In the genomic region with DNA sequence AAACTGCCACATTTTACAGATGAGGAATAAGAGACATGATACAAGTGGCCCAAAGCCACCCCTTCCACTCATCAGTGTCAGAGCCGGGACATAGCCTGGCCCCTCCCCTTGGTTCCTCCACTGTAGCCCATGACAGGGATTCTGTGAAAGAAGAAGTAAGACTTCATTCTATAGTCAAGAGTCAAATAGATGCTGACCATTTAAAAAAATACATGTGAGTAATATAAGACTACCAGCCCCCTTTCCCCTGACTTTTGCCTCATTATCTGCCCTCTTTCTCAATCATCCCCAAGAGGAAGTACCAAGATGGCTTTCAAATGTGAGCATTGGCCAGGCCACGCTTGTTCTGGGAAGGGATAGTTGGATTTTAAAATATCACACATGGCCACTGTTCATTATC, we compare ENCODE assay signal across 1 cellular context.
TF ChIP-seq lines count a peak whose summit lies in the region.

No MANE protein-coding gene starts in this region.

TF ChIP-seq in HepG2, 621 proteins besides CTCF, POLR2A, EP300 and RAD21:
- TF ChIP-seq, protein P1, sequence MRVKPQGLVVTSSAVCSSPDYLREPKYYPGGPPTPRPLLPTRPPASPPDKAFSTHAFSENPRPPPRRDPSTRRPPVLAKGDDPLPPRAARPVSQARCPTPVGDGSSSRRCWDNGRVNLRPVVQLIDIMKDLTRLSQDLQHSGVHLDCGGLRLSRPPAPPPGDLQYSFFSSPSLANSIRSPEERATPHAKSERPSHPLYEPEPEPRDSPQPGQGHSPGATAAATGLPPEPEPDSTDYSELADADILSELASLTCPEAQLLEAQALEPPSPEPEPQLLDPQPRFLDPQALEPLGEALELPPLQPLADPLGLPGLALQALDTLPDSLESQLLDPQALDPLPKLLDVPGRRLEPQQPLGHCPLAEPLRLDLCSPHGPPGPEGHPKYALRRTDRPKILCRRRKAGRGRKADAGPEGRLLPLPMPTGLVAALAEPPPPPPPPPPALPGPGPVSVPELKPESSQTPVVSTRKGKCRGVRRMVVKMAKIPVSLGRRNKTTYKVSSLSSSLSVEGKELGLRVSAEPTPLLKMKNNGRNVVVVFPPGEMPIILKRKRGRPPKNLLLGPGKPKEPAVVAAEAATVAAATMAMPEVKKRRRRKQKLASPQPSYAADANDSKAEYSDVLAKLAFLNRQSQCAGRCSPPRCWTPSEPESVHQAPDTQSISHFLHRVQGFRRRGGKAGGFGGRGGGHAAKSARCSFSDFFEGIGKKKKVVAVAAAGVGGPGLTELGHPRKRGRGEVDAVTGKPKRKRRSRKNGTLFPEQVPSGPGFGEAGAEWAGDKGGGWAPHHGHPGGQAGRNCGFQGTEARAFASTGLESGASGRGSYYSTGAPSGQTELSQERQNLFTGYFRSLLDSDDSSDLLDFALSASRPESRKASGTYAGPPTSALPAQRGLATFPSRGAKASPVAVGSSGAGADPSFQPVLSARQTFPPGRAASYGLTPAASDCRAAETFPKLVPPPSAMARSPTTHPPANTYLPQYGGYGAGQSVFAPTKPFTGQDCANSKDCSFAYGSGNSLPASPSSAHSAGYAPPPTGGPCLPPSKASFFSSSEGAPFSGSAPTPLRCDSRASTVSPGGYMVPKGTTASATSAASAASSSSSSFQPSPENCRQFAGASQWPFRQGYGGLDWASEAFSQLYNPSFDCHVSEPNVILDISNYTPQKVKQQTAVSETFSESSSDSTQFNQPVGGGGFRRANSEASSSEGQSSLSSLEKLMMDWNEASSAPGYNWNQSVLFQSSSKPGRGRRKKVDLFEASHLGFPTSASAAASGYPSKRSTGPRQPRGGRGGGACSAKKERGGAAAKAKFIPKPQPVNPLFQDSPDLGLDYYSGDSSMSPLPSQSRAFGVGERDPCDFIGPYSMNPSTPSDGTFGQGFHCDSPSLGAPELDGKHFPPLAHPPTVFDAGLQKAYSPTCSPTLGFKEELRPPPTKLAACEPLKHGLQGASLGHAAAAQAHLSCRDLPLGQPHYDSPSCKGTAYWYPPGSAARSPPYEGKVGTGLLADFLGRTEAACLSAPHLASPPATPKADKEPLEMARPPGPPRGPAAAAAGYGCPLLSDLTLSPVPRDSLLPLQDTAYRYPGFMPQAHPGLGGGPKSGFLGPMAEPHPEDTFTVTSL (CRISPR knock-in tag; IDR thresholded peaks at IDR 0.05; ENCODE audit: borderline replicate concordance), result no peak
- TF ChIP-seq, protein P2, sequence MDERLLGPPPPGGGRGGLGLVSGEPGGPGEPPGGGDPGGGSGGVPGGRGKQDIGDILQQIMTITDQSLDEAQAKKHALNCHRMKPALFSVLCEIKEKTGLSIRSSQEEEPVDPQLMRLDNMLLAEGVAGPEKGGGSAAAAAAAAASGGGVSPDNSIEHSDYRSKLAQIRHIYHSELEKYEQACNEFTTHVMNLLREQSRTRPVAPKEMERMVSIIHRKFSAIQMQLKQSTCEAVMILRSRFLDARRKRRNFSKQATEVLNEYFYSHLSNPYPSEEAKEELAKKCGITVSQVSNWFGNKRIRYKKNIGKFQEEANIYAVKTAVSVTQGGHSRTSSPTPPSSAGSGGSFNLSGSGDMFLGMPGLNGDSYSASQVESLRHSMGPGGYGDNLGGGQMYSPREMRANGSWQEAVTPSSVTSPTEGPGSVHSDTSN (CRISPR knock-in tag; IDR thresholded peaks at IDR 0.05), result no peak
- TF ChIP-seq, protein P3, sequence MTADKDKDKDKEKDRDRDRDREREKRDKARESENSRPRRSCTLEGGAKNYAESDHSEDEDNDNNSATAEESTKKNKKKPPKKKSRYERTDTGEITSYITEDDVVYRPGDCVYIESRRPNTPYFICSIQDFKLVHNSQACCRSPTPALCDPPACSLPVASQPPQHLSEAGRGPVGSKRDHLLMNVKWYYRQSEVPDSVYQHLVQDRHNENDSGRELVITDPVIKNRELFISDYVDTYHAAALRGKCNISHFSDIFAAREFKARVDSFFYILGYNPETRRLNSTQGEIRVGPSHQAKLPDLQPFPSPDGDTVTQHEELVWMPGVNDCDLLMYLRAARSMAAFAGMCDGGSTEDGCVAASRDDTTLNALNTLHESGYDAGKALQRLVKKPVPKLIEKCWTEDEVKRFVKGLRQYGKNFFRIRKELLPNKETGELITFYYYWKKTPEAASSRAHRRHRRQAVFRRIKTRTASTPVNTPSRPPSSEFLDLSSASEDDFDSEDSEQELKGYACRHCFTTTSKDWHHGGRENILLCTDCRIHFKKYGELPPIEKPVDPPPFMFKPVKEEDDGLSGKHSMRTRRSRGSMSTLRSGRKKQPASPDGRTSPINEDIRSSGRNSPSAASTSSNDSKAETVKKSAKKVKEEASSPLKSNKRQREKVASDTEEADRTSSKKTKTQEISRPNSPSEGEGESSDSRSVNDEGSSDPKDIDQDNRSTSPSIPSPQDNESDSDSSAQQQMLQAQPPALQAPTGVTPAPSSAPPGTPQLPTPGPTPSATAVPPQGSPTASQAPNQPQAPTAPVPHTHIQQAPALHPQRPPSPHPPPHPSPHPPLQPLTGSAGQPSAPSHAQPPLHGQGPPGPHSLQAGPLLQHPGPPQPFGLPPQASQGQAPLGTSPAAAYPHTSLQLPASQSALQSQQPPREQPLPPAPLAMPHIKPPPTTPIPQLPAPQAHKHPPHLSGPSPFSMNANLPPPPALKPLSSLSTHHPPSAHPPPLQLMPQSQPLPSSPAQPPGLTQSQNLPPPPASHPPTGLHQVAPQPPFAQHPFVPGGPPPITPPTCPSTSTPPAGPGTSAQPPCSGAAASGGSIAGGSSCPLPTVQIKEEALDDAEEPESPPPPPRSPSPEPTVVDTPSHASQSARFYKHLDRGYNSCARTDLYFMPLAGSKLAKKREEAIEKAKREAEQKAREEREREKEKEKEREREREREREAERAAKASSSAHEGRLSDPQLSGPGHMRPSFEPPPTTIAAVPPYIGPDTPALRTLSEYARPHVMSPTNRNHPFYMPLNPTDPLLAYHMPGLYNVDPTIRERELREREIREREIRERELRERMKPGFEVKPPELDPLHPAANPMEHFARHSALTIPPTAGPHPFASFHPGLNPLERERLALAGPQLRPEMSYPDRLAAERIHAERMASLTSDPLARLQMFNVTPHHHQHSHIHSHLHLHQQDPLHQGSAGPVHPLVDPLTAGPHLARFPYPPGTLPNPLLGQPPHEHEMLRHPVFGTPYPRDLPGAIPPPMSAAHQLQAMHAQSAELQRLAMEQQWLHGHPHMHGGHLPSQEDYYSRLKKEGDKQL (CRISPR knock-in tag; IDR thresholded peaks at IDR 0.05; ENCODE audit: low read depth), result no peak
- TF ChIP-seq EZH2 (conservative IDR thresholded peaks at IDR 0.05; ENCODE audit: low read depth, low read length), result no peak
- TF ChIP-seq ZNF777 (CRISPR knock-in tag; IDR thresholded peaks at IDR 0.05), result no peak
- TF ChIP-seq ZNF235 (CRISPR knock-in tag; IDR thresholded peaks at IDR 0.05; ENCODE audit: borderline replicate concordance), result no peak
- TF ChIP-seq, protein P4, sequence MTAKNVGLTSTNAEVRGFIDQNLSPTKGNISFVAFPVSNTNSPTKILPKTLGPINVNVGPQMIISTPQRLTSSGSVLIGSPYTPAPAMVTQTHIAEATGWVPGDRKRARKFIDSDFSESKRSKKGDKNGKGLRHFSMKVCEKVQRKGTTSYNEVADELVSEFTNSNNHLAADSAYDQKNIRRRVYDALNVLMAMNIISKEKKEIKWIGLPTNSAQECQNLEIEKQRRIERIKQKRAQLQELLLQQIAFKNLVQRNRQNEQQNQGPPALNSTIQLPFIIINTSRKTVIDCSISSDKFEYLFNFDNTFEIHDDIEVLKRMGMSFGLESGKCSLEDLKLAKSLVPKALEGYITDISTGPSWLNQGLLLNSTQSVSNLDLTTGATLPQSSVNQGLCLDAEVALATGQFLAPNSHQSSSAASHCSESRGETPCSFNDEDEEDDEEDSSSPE (CRISPR knock-in tag; IDR thresholded peaks at IDR 0.05), result no peak
- TF ChIP-seq MEF2D (CRISPR knock-in tag; IDR thresholded peaks at IDR 0.05), result no peak
- no peak for TF ChIP-seq MEIS2 (CRISPR knock-in tag; IDR thresholded peaks at IDR 0.05)
- no peak for TF ChIP-seq HNF4A (CRISPR knock-in tag; IDR thresholded peaks at IDR 0.05)
- no peak for TF ChIP-seq CENPBD1 (CRISPR knock-in tag; IDR thresholded peaks at IDR 0.05; ENCODE audit: borderline replicate concordance, low read depth)
- TF ChIP-seq WIZ (CRISPR knock-in tag; IDR thresholded peaks at IDR 0.05), result no peak
